Comparison of ENCODE assay signal across 31 cellular contexts in the genomic region with DNA sequence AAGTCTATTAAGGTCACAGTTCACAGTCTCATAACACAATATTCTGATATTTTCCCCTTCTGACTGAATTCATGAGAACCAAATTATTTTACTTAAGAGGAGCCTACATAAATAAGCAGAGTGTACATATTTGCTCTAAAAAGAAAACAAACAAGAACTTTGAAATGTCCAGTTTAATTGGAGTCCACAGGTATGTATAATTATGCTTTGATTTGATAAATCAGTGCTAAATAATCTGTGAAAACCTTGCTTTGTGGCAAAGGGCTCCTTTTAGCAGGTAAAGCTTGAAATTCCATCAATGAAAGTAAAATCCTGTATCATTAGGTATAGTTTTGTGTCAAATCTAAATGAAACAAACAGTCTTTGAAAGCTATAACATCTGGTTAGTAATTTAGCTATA.
"Had no signal": no experiment of that assay in that cellular context is flagged by ENCODE, and none has a peak within 500 bp of the region (broad histone marks: within the 10 kb centered on the region; RNA-seq: fewer than 3 reads in every experiment).

No MANE protein-coding gene starts in this region.

- H3K27me3 ChIP-seq: body of pancreas, esophagus muscularis mucosa, foreskin keratinocyte, gastrocnemius medialis, heart left ventricle had no signal

- DNase-seq: activated CD4-positive, alpha-beta memory T cell treated with anti-CD3 and anti-CD28 coated beads, Interleukin-2, amount 10 ng/mL, durations not matched to agents 7 days and 5 days; activated CD4-positive, alpha-beta T cell treated with anti-CD3 and anti-CD28 coated beads for 4 hours; activated CD4-positive, alpha-beta T cell treated with anti-CD3 and anti-CD28 coated beads, Interleukin-2, amount 10 ng/mL, durations not matched to agents 7 days and 5 days; activated CD4-positive, alpha-beta T cell treated with anti-CD3 and anti-CD28 coated beads, Interleukin-2, amount 50 U/mL, for 4 hours; activated CD4-positive, CD25-positive, alpha-beta regulatory T cell; activated CD4-positive, CD25-positive, alpha-beta regulatory T cell treated with anti-CD3 and anti-CD28 coated beads, Interleukin-2, amount 50 U/mL, for 72 hours; activated CD8-positive, alpha-beta memory T cell treated with anti-CD3 and anti-CD28 coated beads, Interleukin-2, amount 50 U/mL, for 48 hours; activated effector memory CD4-positive, alpha-beta T cell treated with Interleukin-2 at 50 U/mL for 16 hours; activated gamma-delta T cell treated with Interleukin-2 at 50 U/mL for 16 hours; activated naive CD4-positive, alpha-beta T cell treated with anti-CD3 and anti-CD28 coated beads, Interleukin-2, amount 50 U/mL, for 16 hours; activated naive CD4-positive, alpha-beta T cell treated with Interleukin-2 at 50 U/mL for 16 hours; activated T-cell treated with anti-CD3 and anti-CD28 coated beads, Interleukin-2, amount 50 U/mL, for 4 hours; amniotic stem cell; aorta; body of pancreas; central memory CD4-positive, alpha-beta T cell; cerebellar nuclear complex; effector CD4-positive, alpha-beta T cell; effector memory CD8-positive, alpha-beta T cell; erythroblast; foreskin keratinocyte; gastrocnemius medialis; glutamatergic neuron; heart left ventricle; T-helper 1 cell; T-helper 17 cell had no signal

- H3K36me3 Mint-ChIP-seq: activated naive CD8-positive, alpha-beta T cell had no signal

- H3K4me3 ChIP-seq: body of pancreas, coronary artery, esophagus muscularis mucosa, gastrocnemius medialis, heart left ventricle had no signal

- H3K9me3 ChIP-seq: body of pancreas, esophagus muscularis mucosa, gastrocnemius medialis, heart left ventricle had no signal

- H3K27ac ChIP-seq: body of pancreas, coronary artery, esophagus muscularis mucosa, foreskin keratinocyte, gastrocnemius medialis, heart left ventricle had no signal

- H3K27me3 Mint-ChIP-seq: activated CD4-positive, alpha-beta memory T cell treated with anti-CD3 and anti-CD28 coated beads, Interleukin-2, amount 10 ng/mL, durations not matched to agents 7 days and 5 days; activated CD4-positive, alpha-beta T cell treated with anti-CD3 and anti-CD28 coated beads, Interleukin-2, amount 10 ng/mL, durations not matched to agents 7 days and 5 days; activated naive CD8-positive, alpha-beta T cell; activated T-helper 17 cell treated with anti-CD3 and anti-CD28 coated beads, Interleukin-2, amount 50 U/mL, for 72 hours; effector memory CD8-positive, alpha-beta T cell; T-helper 17 cell had no signal

- H3K9me3 Mint-ChIP-seq: activated CD4-positive, alpha-beta memory T cell treated with anti-CD3 and anti-CD28 coated beads, Interleukin-2, amount 10 ng/mL, durations not matched to agents 7 days and 5 days; activated CD4-positive, alpha-beta T cell treated with anti-CD3 and anti-CD28 coated beads, Interleukin-2, amount 10 ng/mL, durations not matched to agents 7 days and 5 days; activated T-cell treated with anti-CD3 and anti-CD28 coated beads, Interleukin-2, amount 50 U/mL, for 4 hours; activated T-helper 17 cell treated with anti-CD3 and anti-CD28 coated beads, Interleukin-2, amount 50 U/mL, for 72 hours; dendritic cell treated with granulocyte-macrophage colony-stimulating factor and Interleukin-4, amounts not matched to agents 40 ng/mL and 50 ng/mL, for 4 days had no signal

- H3K4me1 ChIP-seq: body of pancreas, esophagus muscularis mucosa, foreskin keratinocyte, gastrocnemius medialis, heart left ventricle had no signal

- H3K36me3 ChIP-seq: esophagus muscularis mucosa, gastrocnemius medialis, heart left ventricle had no signal

- H3K27ac Mint-ChIP-seq: activated CD4-positive, alpha-beta memory T cell treated with anti-CD3 and anti-CD28 coated beads, Interleukin-2, amount 10 ng/mL, durations not matched to agents 7 days and 5 days; activated CD4-positive, alpha-beta T cell treated with anti-CD3 and anti-CD28 coated beads, Interleukin-2, amount 10 ng/mL, durations not matched to agents 7 days and 5 days; activated naive CD8-positive, alpha-beta T cell; activated T-helper 17 cell treated with anti-CD3 and anti-CD28 coated beads, Interleukin-2, amount 50 U/mL, for 72 hours; dendritic cell treated with granulocyte-macrophage colony-stimulating factor and Interleukin-4, amounts not matched to agents 40 ng/mL and 50 ng/mL, for 4 days; effector memory CD8-positive, alpha-beta T cell; T-helper 17 cell had no signal

- H3K4me3 Mint-ChIP-seq: activated CD4-positive, alpha-beta memory T cell treated with anti-CD3 and anti-CD28 coated beads, Interleukin-2, amount 10 ng/mL, durations not matched to agents 7 days and 5 days; activated CD4-positive, alpha-beta T cell treated with anti-CD3 and anti-CD28 coated beads, Interleukin-2, amount 10 ng/mL, durations not matched to agents 7 days and 5 days; activated naive CD8-positive, alpha-beta T cell; activated T-cell treated with anti-CD3 and anti-CD28 coated beads, Interleukin-2, amount 50 U/mL, for 4 hours; activated T-helper 17 cell treated with anti-CD3 and anti-CD28 coated beads, Interleukin-2, amount 50 U/mL, for 72 hours; dendritic cell treated with granulocyte-macrophage colony-stimulating factor and Interleukin-4, amounts not matched to agents 40 ng/mL and 50 ng/mL, for 4 days; effector memory CD8-positive, alpha-beta T cell; T-helper 17 cell had no signal

- H3K4me1 Mint-ChIP-seq: activated CD4-positive, alpha-beta memory T cell treated with anti-CD3 and anti-CD28 coated beads, Interleukin-2, amount 10 ng/mL, durations not matched to agents 7 days and 5 days; activated CD4-positive, alpha-beta T cell treated with anti-CD3 and anti-CD28 coated beads, Interleukin-2, amount 10 ng/mL, durations not matched to agents 7 days and 5 days; activated T-helper 17 cell treated with anti-CD3 and anti-CD28 coated beads, Interleukin-2, amount 50 U/mL, for 72 hours; T-helper 17 cell had no signal
